ENCODE assay signal across 16 cellular contexts in the genomic region with DNA sequence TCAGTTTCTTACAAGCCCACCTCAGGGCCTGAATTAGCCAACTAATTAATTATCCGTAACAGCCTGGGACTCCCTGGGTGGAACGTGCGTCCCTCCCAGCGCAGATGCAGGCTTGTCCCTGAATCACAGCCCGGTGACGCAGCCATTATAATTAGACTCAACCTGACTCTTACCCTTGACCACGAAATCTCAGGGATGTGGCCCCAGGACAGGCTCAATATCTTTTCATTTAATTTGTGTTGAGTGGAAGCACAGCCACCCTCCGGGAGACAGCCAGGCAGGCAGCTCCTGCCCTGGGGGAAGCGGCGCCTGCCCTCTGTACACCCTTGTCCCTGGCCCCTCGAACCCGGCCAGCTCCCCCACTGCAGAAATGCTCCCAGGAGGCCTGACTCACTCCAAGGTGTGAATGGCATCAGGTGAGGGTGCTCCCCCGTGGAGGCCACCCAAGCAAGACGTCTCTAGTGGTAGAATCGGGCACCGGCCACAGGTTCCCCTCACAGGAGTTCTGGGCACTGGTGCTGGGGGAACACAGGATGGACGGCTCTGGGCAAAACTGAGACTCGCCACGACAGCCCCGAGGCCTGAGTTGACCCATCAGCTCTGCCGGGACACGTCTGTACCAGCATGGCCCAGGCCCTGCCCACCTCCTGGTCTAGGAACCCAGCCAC. TPM values are rescaled to one million over a fixed set of nuclear protein-coding genes. Genes with fewer than 3 reads are reported as not detected.
"Had no signal": no experiment of that assay in that cellular context is flagged by ENCODE, and none has a peak within 500 bp of the region (broad histone marks: within the 10 kb centered on the region; RNA-seq: fewer than 3 reads in every experiment).

No MANE protein-coding gene starts in this region.

- H3K4me3 ChIP-seq: left ventricle myocardium inferior, thyroid gland, vagina had no signal

- DNase-seq: activated CD4-positive, alpha-beta T cell treated with anti-CD3 and anti-CD28 coated beads, Interleukin-2, amount 10 ng/mL, durations not matched to agents 24 days and 14 days; activated CD4-positive, CD25-positive, alpha-beta regulatory T cell; activated CD8-positive, alpha-beta memory T cell treated with anti-CD3 and anti-CD28 coated beads, Interleukin-2, amount 50 U/mL, for 4 hours; activated CD8-positive, alpha-beta T cell treated with anti-CD3 and anti-CD28 coated beads, Interleukin-2, amount 10 ng/mL, durations not matched to agents 7 days and 5 days; activated gamma-delta T cell; activated T-cell treated with anti-CD3 and anti-CD28 coated beads, Interleukin-2, amount 50 U/mL, for 72 hours; amniotic stem cell; effector memory CD8-positive, alpha-beta T cell; left ventricle myocardium inferior; stimulated activated CD4-positive, alpha-beta T cell treated with anti-CD3 and anti-CD28 coated beads, Interleukin-1b, Interleukin-23, amount 100 ng/mL, for 48 hours; T-helper 2 cell; thyroid gland had no signal

- H3K36me3 ChIP-seq: left ventricle myocardium inferior, thyroid gland, vagina had no signal

- H3K27ac ChIP-seq: left ventricle myocardium inferior, thyroid gland, vagina had no signal

- H3K9me3 ChIP-seq: thyroid gland, vagina had no signal

- ATAC-seq: activated CD8-positive, alpha-beta T cell treated with anti-CD3 and anti-CD28 coated beads, Interleukin-2, amount 10 ng/mL, durations not matched to agents 7 days and 5 days; activated T-cell treated with anti-CD3 and anti-CD28 coated beads, Interleukin-2, amount 50 U/mL, for 72 hours; effector memory CD8-positive, alpha-beta T cell; sciatic nerve; stimulated activated effector memory CD8-positive, alpha-beta T cell treated with anti-CD3 and anti-CD28 coated beads, Interleukin-12 subunit alpha, Interleukin-12 subunit beta, amount 100 ng/mL, for 72 hours had no signal

RNA-seq across cellular contexts. Expression of gene CPLX1, which starts 2.7 kb away (rescaled TPM):
- total RNA-seq: osteocyte had no signal
